ENCODE assay signal across 18 cellular contexts in the genomic region with DNA sequence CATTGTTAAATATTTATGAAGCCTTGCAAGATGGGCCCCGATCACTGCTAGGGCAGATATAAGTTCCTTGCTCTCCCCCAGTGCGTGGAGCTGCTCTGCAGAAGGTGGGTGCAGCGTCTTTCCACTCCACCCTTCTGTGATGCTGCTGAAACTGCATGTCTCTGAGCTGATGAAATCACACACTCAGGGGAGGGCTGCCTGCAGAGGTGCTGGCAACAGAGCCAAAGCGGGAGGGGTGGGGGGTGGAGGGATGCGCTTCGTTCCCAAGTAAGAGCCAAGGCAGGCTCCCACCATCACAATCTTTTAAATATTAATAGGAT.
DNase-seq lines count a peak whose midpoint lies in the region; ATAC-seq, FAIRE-seq and TF ChIP-seq lines count a peak whose summit lies in the region.
"Had no signal": no experiment of that assay in that cellular context is flagged by ENCODE, and none has a peak within 500 bp of the region (broad histone marks: within the 10 kb centered on the region; RNA-seq: fewer than 3 reads in every experiment).

No MANE protein-coding gene starts in this region.

- DNase-seq in ELF-1 (ENCODE audit: low read depth, low spot score) (peak; percentile 77), NT2/D1 (ENCODE audit: low read depth, low spot score) (peak; percentile 69), head of caudate nucleus (peak; percentile 44 to 96 (median 76)), neural crest cell (ENCODE audit: low read depth, low spot score) (peak; percentile 8), kidney (no peak), Right ventricle myocardium superior (no peak)
- DNase-seq in effector memory CD4-positive, alpha-beta T cell, result no peak
- DNase-seq: activated gamma-delta T cell treated with Interleukin-2 at 50 U/mL for 16 hours; CD8-positive, alpha-beta memory T cell; colonic mucosa; left cardiac atrium; NCI-H146; NCI-H524; stimulated activated naive CD8-positive, alpha-beta T cell treated with anti-CD3 and anti-CD28 coated beads, Interleukin-15, Interleukin-2, amounts not matched to agents 100 U/mL and 50 U/mL, for 24 hours; T1000 had no signal

- H3K9ac ChIP-seq in NT2/D1 (ENCODE audit: insufficient read length, low read depth), result peak overlapping the region; percentile 64
- no peak overlapping the region for H3K9ac ChIP-seq in kidney (ENCODE audit: low read length in 2 of 2)

- H3K9me3 Mint-ChIP-seq in neural crest cell, result peaks cover 2% of the 10 kb centered on the region

- no peak for TF ChIP-seq CTCF in neural crest cell (conservative IDR thresholded peaks at IDR 0.05)
- TF ChIP-seq CTCF in kidney (IDR thresholded peaks at IDR 0.05; ENCODE audit: borderline replicate concordance, extremely low read depth, insufficient read depth), result no peak

- no peaks in the 10 kb centered on the region for H3K9me3 ChIP-seq in NT2/D1 (ENCODE audit: insufficient read depth, low read length)
- H3K9me3 ChIP-seq in kidney (ENCODE audit: control insufficient read depth in 1 of 2, low read length in 2 of 2), result no peaks in the 10 kb centered on the region
- no peaks in the 10 kb centered on the region for H3K9me3 ChIP-seq in effector memory CD4-positive, alpha-beta T cell (ENCODE audit: control insufficient read depth, low read length)
- H3K9me3 ChIP-seq: colonic mucosa, SJSA1 had no signal

- H3K4me3 Mint-ChIP-seq in neural crest cell, result no peak overlapping the region
- H3K4me3 Mint-ChIP-seq: CD8-positive, alpha-beta memory T cell had no signal

- FAIRE-seq in kidney (lab: Jason Lieb, UNC), result no peak
- FAIRE-seq: urothelium cell line had no signal

- intact Hi-C loops in head of caudate nucleus (cut with DNase I), result no loop called here
- intact Hi-C loops in kidney (cut with DNase I), result no loop called here
- intact Hi-C loops in Right ventricle myocardium superior (cut with DNase I), result no loop called here

- H3K4me1 ChIP-seq in NT2/D1 (ENCODE audit: insufficient read depth, insufficient read length) (peaks cover 2% of the 10 kb centered on the region), kidney (ENCODE audit: control insufficient read depth in 1 of 2, insufficient read depth in 1 of 2, low read depth in 1 of 2, low read length in 2 of 2) (no peaks in the 10 kb centered on the region)
- H3K4me1 ChIP-seq in effector memory CD4-positive, alpha-beta T cell (ENCODE audit: control insufficient read depth, insufficient read depth, low read length, poor library complexity, severe bottlenecking), result no peaks in the 10 kb centered on the region
- H3K4me1 ChIP-seq: colonic mucosa, SJSA1 had no signal

- peaks cover 7% of the 10 kb centered on the region for H3K27me3 Mint-ChIP-seq in neural crest cell (ENCODE audit: low read depth)
- H3K27me3 Mint-ChIP-seq: CD8-positive, alpha-beta memory T cell had no signal

- no peaks in the 10 kb centered on the region for H3K27me3 ChIP-seq in NT2/D1 (ENCODE audit: insufficient read depth, insufficient read length)
- no peaks in the 10 kb centered on the region for H3K27me3 ChIP-seq in effector memory CD4-positive, alpha-beta T cell (replicated peaks; ENCODE audit: control insufficient read depth, insufficient read depth, low read length, poor library complexity, severe bottlenecking)
- H3K27me3 ChIP-seq: colonic mucosa, SJSA1 had no signal

- H3K4me3 ChIP-seq in NT2/D1 (ENCODE audit: insufficient read length, low read depth) (peak overlapping the region; percentile 25), kidney (ENCODE audit: low read length in 2 of 2) (no peak overlapping the region)
- no peak overlapping the region for H3K4me3 ChIP-seq in effector memory CD4-positive, alpha-beta T cell (ENCODE audit: insufficient read depth, low read depth, low read length, poor library complexity, severe bottlenecking)
- H3K4me3 ChIP-seq: colonic mucosa, SJSA1 had no signal

- ATAC-seq in Right ventricle myocardium superior (ENCODE audit: poor library complexity) (no peak), HG02938 (IDR thresholded peaks at IDR 0.05; ENCODE audit: unreplicated experiment) (no peak)
- ATAC-seq: stimulated activated naive CD8-positive, alpha-beta T cell treated with anti-CD3 and anti-CD28 coated beads, Interleukin-15, Interleukin-2, amounts not matched to agents 100 U/mL and 50 U/mL, for 24 hours had no signal

- no peak overlapping the region for H3K27ac ChIP-seq in kidney (ENCODE audit: low read depth in 2 of 2, low read length in 2 of 2)
- no peak overlapping the region for H3K27ac ChIP-seq in effector memory CD4-positive, alpha-beta T cell (ENCODE audit: insufficient read depth, low read length, poor library complexity, severe bottlenecking)
- H3K27ac ChIP-seq: colonic mucosa, SJSA1 had no signal

- no peaks in the 10 kb centered on the region for H3K36me3 Mint-ChIP-seq in neural crest cell (ENCODE audit: low read depth)
- H3K36me3 Mint-ChIP-seq: CD8-positive, alpha-beta memory T cell had no signal

- H3K36me3 ChIP-seq in NT2/D1 (ENCODE audit: insufficient read depth, insufficient read length, low read length) (no peaks in the 10 kb centered on the region), kidney (ENCODE audit: control insufficient read depth in 1 of 2, insufficient read depth in 2 of 2, low read length in 2 of 2) (no peaks in the 10 kb centered on the region)
- no peaks in the 10 kb centered on the region for H3K36me3 ChIP-seq in effector memory CD4-positive, alpha-beta T cell (ENCODE audit: control insufficient read depth, insufficient read depth, low read length)
- H3K36me3 ChIP-seq: colonic mucosa, SJSA1 had no signal

- H3K27ac Mint-ChIP-seq in neural crest cell (ENCODE audit: unreplicated experiment), result peak overlapping the region; percentile 13
- H3K27ac Mint-ChIP-seq: CD8-positive, alpha-beta memory T cell had no signal

- peaks cover 14% of the 10 kb centered on the region for H3K4me1 Mint-ChIP-seq in neural crest cell
- H3K4me1 Mint-ChIP-seq: CD8-positive, alpha-beta memory T cell had no signal

Comparison
In these comparisons a context has a peak if more than half of its experiments do, and no peak if none do; other contexts are left out.
1. DNase-seq: peak in ELF-1 (single experiment), NT2/D1 (single experiment), head of caudate nucleus (42 of 42) and neural crest cell (single experiment); none in kidney (single experiment), Right ventricle myocardium superior (single experiment) and effector memory CD4-positive, alpha-beta T cell (0 of 3).